12 cellular contexts compared by ENCODE assay signal in the genomic region with DNA sequence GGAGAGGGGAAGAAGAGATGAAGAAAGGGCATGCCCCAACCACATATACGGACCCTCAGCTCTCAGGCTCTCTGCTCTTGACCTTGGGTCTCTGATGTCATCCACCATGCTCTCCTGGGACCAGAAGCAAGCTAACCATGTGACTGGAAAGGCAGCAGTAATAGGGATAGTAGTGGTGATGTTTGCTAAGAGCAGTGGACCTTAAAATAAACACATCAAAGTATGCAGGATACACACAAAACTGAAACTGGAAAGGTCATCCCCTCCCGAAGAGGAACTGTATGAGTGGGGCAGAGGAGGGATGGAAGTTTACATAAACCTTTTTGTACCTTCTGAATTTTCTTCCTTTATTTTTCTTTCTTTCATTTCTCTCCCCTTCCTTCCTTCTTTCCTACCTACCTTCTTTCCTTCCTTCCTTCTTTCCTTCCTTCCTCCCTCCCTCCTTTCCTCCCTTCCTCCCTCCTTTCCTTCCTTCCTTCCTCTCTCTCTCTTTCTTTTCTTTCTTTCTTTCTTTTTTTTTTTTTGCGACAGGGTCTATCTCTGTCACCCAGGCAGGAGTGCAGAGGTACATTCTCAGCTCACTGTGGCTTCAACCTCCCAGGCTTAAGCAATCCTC. TPM values are rescaled to one million over a fixed set of nuclear protein-coding genes. Genes with fewer than 3 reads are reported as not detected.
DNase-seq lines count a peak whose midpoint lies in the region; ATAC-seq, FAIRE-seq and TF ChIP-seq lines count a peak whose summit lies in the region.
"Had no signal": no experiment of that assay in that cellular context is flagged by ENCODE, and none has a peak within 500 bp of the region (broad histone marks: within the 10 kb centered on the region; RNA-seq: fewer than 3 reads in every experiment).

No MANE protein-coding gene starts in this region.

- H3K4me1 Mint-ChIP-seq in MCF 10A (ENCODE audit: insufficient read depth, unreplicated experiment): peaks cover 14% of the 10 kb centered on the region

- peak; percentile 94 for FAIRE-seq in islet of Langerhans (lab: Jason Lieb, UNC)

- H3K36me3 Mint-ChIP-seq in MCF 10A (ENCODE audit: insufficient read depth, unreplicated experiment): no peaks in the 10 kb centered on the region

- DNase-seq in NCI-H748 (lab: John Stamatoyannopoulos, UW; ENCODE audit: unreplicated experiment) (peak; percentile 22), NCI-H748 treated with DMSO at 0.1 percent for 48 hours (lab: John Stamatoyannopoulos, UW) (no peak), NCI-H526 treated with DMSO at 0.1 percent for 48 hours (lab: John Stamatoyannopoulos, UW) (peak; percentile 31), MCF 10A (ENCODE audit: unreplicated experiment) (no peak), pons (ENCODE audit: low spot score) (no peak)
- DNase-seq: activated gamma-delta T cell; PC-9; stimulated activated CD4-positive, alpha-beta T cell treated with anti-CD3 and anti-CD28 coated beads, Interleukin-12 subunit alpha, Interleukin-12 subunit beta, amount 100 ng/mL, for 4 hours had no signal

- H3K9me3 Mint-ChIP-seq in MCF 10A (ENCODE audit: unreplicated experiment): no peaks in the 10 kb centered on the region

- peaks cover 11% of the 10 kb centered on the region for H3K27me3 Mint-ChIP-seq in MCF 10A (ENCODE audit: insufficient read depth, unreplicated experiment)

- POLR2A ChIA-PET in MCF 10A (lab: Yijun Ruan, JAX): interaction anchor here (1.1 kb wide), 1 partner anchor 11 kb away, joined by 3 read pairs; no protein-coding TSS in a partner anchor

- H3K27ac Mint-ChIP-seq in MCF 10A (ENCODE audit: low read depth, unreplicated experiment): no peak overlapping the region

- intact Hi-C loops in MCF 10A (cut with micrococcal nuclease): no loop called here

- no peak for ATAC-seq in GM18520 (IDR thresholded peaks at IDR 0.05; ENCODE audit: unreplicated experiment)
- no peak for ATAC-seq in HG03175 (IDR thresholded peaks at IDR 0.05; ENCODE audit: unreplicated experiment)
- ATAC-seq: esophagus mucosa had no signal

- no peak overlapping the region for H3K4me3 Mint-ChIP-seq in MCF 10A (ENCODE audit: unreplicated experiment)

- CTCF ChIA-PET in MCF 10A (lab: Yijun Ruan, JAX): interaction anchor here (0.9 to 1.2 kb wide), 3 partner anchors 10 to 68 kb away, joined by 3 to 5 read pairs (median 4); no protein-coding TSS in a partner anchor

- no TSS peak for BruUV-seq in MCF 10A (replicated peaks; lab: Mats Ljungman, UMichigan)

- no peak for TF ChIP-seq CTCF in MCF 10A (IDR thresholded peaks at IDR 0.05; ENCODE audit: unreplicated experiment)

RNA-seq across cellular contexts. Expression of gene PTPN3, which starts 8.1 kb away (rescaled TPM):
- total RNA-seq in MCF 10A (2022): 6.3 and 6.9 TPM in 2 replicates

Comparison
In these comparisons a context has a peak if more than half of its experiments do, and no peak if none do; other contexts are left out.
1. DNase-seq: peak in NCI-H748 (single experiment) and NCI-H526 treated with DMSO at 0.1 percent for 48 hours (single experiment); none in NCI-H748 treated with DMSO at 0.1 percent for 48 hours (single experiment), MCF 10A (single experiment) and pons (single experiment).